ENCODE assay signal across 11 cellular contexts in genomic region chr2:163667064-163667887, GRCh38.
DNase-seq lines count a peak whose midpoint lies in the region; TF ChIP-seq lines count a peak whose summit lies in the region.
"Had no signal": no experiment of that assay in that cellular context is flagged by ENCODE, and none has a peak within 500 bp of the region (broad histone marks: within the 10 kb centered on the region; RNA-seq: fewer than 3 reads in every experiment).

No MANE protein-coding gene starts in this region.

- TF ChIP-seq CTCF in AG09319 (IDR thresholded peaks at IDR 0.05; ENCODE audit: low read depth, low read length) = no peak

- H3K27ac ChIP-seq in epithelial cell of prostate = peak overlapping the region; percentile 80
- H3K27ac ChIP-seq: KMS-11 had no signal

- peak; percentile 63 for DNase-seq in AG09319 (ENCODE audit: extremely low read depth, low read depth)
- DNase-seq in NCI-H69 (lab: John Stamatoyannopoulos, UW) = peak; percentile 43
- no peak for DNase-seq in epithelial cell of prostate (ENCODE audit: low read depth, low spot score)
- peak; percentile 60 to 95 for DNase-seq in lung microvascular endothelial cell (ENCODE audit: low read depth in 2 of 2)
- no peak for DNase-seq in superior temporal gyrus (ENCODE audit: extremely low spot score)
- no peak for DNase-seq in T-helper 2 cell
- DNase-seq in D341Med (ENCODE audit: low spot score) = no peak
- DNase-seq in activated CD8-positive, alpha-beta memory T cell treated with anti-CD3 and anti-CD28 coated beads for 24 hours = no peak
- DNase-seq: activated CD4-positive, alpha-beta T cell treated with anti-CD3 and anti-CD28 coated beads for 36 hours; stimulated activated CD4-positive, alpha-beta T cell treated with anti-CD3 and anti-CD28 coated beads, Interleukin-4, amount 100 ng/mL, for 1 hour had no signal

Comparison
In these comparisons a context has a peak if more than half of its experiments do, and no peak if none do; other contexts are left out.
1. DNase-seq: peak in AG09319 (single experiment), NCI-H69 (single experiment) and lung microvascular endothelial cell (2 of 2); none in epithelial cell of prostate (single experiment), superior temporal gyrus (single experiment), T-helper 2 cell (0 of 5), D341Med (single experiment) and activated CD8-positive, alpha-beta memory T cell treated with anti-CD3 and anti-CD28 coated beads for 24 hours (single experiment).